In genomic region chr11:289145-289705, GRCh38 we compare ENCODE assay signal across 8 cellular contexts. TPM values are rescaled to one million over a fixed set of nuclear protein-coding genes. Genes with fewer than 3 reads are reported as not detected.
DNase-seq lines count a peak whose midpoint lies in the region; ATAC-seq and TF ChIP-seq lines count a peak whose summit lies in the region.

No MANE protein-coding gene starts in this region.

- POLR2A ChIA-PET in AG04450 (lab: Yijun Ruan, JAX), result interaction anchor here (1.1 kb wide), 1 partner anchor 66 kb away, joined by 3 read pairs; no protein-coding TSS in a partner anchor

- no peak for DNase-seq in AG04450 (ENCODE audit: low read depth, low spot score)
- no peak for DNase-seq in astrocyte of the cerebellum (ENCODE audit: low read depth)
- DNase-seq in mesenteric fat pad (ENCODE audit: low spot score), result peak; percentile 81
- DNase-seq in NCI-H1694 treated with DMSO at 0.1 percent for 48 hours (lab: John Stamatoyannopoulos, UW), result no peak
- DNase-seq in GM13977 (ENCODE audit: low spot score), result no peak
- DNase-seq in NK-92 (lab: John Stamatoyannopoulos, UW; ENCODE audit: unreplicated experiment), result no peak

- no peak for TF ChIP-seq CTCF in AG04450 (IDR thresholded peaks at IDR 0.05; ENCODE audit: low read depth, low read length)
- TF ChIP-seq CTCF in astrocyte of the cerebellum (IDR thresholded peaks at IDR 0.05; ENCODE audit: low read depth, low read length, missing control alignments), result no peak
- no peak for TF ChIP-seq CTCF in GM13977 (IDR thresholded peaks at IDR 0.05; ENCODE audit: extremely low read depth, insufficient read depth, missing control alignments)

- H3K4me3 ChIP-seq in AG04450 (ENCODE audit: low read depth, low read length) (peak overlapping the region; percentile 57), HUES64 (ENCODE audit: low read length) (peak overlapping the region; percentile 57), astrocyte of the cerebellum (ENCODE audit: low read depth, low read length) (peak overlapping the region; percentile 47)

- H3K9me3 ChIP-seq in AG04450 (ENCODE audit: control insufficient read depth, insufficient read depth, low read length), result no peaks in the 10 kb centered on the region; the same call in 1 of the 2 replicates
- no peaks in the 10 kb centered on the region for H3K9me3 ChIP-seq in HUES64 (ENCODE audit: insufficient read depth, low read depth, low read length)

- ATAC-seq in HG03097 (IDR thresholded peaks at IDR 0.05; ENCODE audit: low FRiP score, unreplicated experiment), result no peak

- in situ Hi-C loops in astrocyte of the cerebellum (cut with HindIII; ENCODE audit: low sequenced_read_pairs), result no loop called here
- in situ Hi-C loops in GM13977 (cut with MboI; ENCODE audit: low pct_unique_long_range_greater_than_20kb, low sequenced_read_pairs, unreplicated experiment), result no loop called here

- no peak overlapping the region; the same call in 1 of the 2 replicates for H3K9ac ChIP-seq in HUES64 (ENCODE audit: low read depth, low read length)

- peaks cover 21% of the 10 kb centered on the region for H3K36me3 ChIP-seq in HUES64 (ENCODE audit: insufficient read depth, low read length)

- H3K27me3 ChIP-seq in AG04450 (ENCODE audit: control insufficient read depth, insufficient read depth, low read length) (peaks cover 22% of the 10 kb centered on the region), HUES64 (ENCODE audit: insufficient read depth, low read length) (peaks cover 23% of the 10 kb centered on the region)

- 26% methylated on average over 18 of the region's 42 CpGs for WGBS in HUES64

- H3K27ac ChIP-seq in AG04450 (ENCODE audit: low read depth, low read length) (no peak overlapping the region), HUES64 (ENCODE audit: low read depth, low read length) (no peak overlapping the region)

- CTCF ChIA-PET in AG04450 (lab: Charles Lee), result interaction anchor here (0.8 kb wide), 1 partner anchor 12 kb away, joined by 3 read pairs; no protein-coding TSS in a partner anchor

- H3K4me1 ChIP-seq in HUES64 (ENCODE audit: insufficient read depth, low read length), result peaks cover 20% of the 10 kb centered on the region

RNA-seq across cellular contexts. Expression of gene PGGHG, which starts 0.3 kb away (rescaled TPM):
- 4.0 and 5.2 TPM in 2 replicates for polyA plus RNA-seq in AG04450 (2011; rRNA removed)
- polyA minus RNA-seq in AG04450 (2011; rRNA and poly(A)+ RNA removed), result 1.9 and 2.6 TPM in 2 replicates
- 16.6 TPM for polyA plus RNA-seq in HUES64 (2013, experiment 1 of 2)
- 19.9 TPM for polyA plus RNA-seq in HUES64 (2013, experiment 2 of 2)
- total RNA-seq in mesenteric fat pad, result 25.2 TPM

RNA-seq across cellular contexts. Expression of gene IFITM5, which starts 10.1 kb away (rescaled TPM):
- not detected in 2 replicates for polyA plus RNA-seq in AG04450 (2011; rRNA removed)
- polyA minus RNA-seq in AG04450 (2011; rRNA and poly(A)+ RNA removed), result not detected in 2 replicates
- polyA plus RNA-seq in HUES64 (2013, experiment 1 of 2), result not detected
- polyA plus RNA-seq in HUES64 (2013, experiment 2 of 2), result not detected
- total RNA-seq in mesenteric fat pad, result not detected

RNA-seq across cellular contexts. Expression of gene NLRP6, which starts 11.0 kb away (rescaled TPM):
- polyA plus RNA-seq in AG04450 (2011; rRNA removed), result not detected in 2 replicates
- not detected in 2 replicates for polyA minus RNA-seq in AG04450 (2011; rRNA and poly(A)+ RNA removed)
- not detected for polyA plus RNA-seq in HUES64 (2013, experiment 1 of 2)
- not detected for polyA plus RNA-seq in HUES64 (2013, experiment 2 of 2)
- total RNA-seq in mesenteric fat pad, result 1.8 TPM

RNA-seq across cellular contexts. Expression of gene IFITM2, which starts 18.4 kb away (rescaled TPM):
- 219 and 367 TPM in 2 replicates for polyA plus RNA-seq in AG04450 (2011; rRNA removed)
- polyA minus RNA-seq in AG04450 (2011; rRNA and poly(A)+ RNA removed), result 189 and 258 TPM in 2 replicates
- 152 TPM for polyA plus RNA-seq in HUES64 (2013, experiment 1 of 2)
- 233 TPM for polyA plus RNA-seq in HUES64 (2013, experiment 2 of 2)
- 657 TPM for total RNA-seq in mesenteric fat pad

RNA-seq across cellular contexts. Expression of gene IFITM1, which starts 24.6 kb away (rescaled TPM):
- 62.1 and 81.6 TPM in 2 replicates for polyA plus RNA-seq in AG04450 (2011; rRNA removed)
- 50.6 and 68.9 TPM in 2 replicates for polyA minus RNA-seq in AG04450 (2011; rRNA and poly(A)+ RNA removed)
- polyA plus RNA-seq in HUES64 (2013, experiment 1 of 2), result 343 TPM
- polyA plus RNA-seq in HUES64 (2013, experiment 2 of 2), result 396 TPM
- total RNA-seq in mesenteric fat pad, result 232 TPM
